In the genomic region with DNA sequence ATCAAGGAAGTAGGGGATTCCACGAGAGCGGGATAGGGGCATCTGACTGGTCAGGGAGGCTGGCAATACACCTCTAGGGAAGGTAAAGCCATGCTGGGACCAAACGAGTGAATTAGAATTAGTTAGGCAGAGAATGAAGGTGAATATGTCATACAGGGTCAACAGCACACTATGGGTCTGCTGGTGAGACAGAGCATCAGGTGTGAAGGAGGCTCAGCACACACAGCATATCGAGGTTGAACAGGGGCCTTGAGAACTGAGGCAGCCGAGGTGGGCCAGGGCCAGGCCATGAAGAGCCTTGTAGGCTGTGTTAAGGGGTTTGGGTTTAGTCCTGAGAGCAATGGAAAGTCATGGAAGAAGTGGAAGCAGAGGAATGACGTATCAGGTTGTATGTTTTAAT, we compare ENCODE assay signal across 20 cellular contexts.
DNase-seq lines count a peak whose midpoint lies in the region; ATAC-seq and TF ChIP-seq lines count a peak whose summit lies in the region.
"Had no signal": no experiment of that assay in that cellular context is flagged by ENCODE, and none has a peak within 500 bp of the region (broad histone marks: within the 10 kb centered on the region; RNA-seq: fewer than 3 reads in every experiment).

No MANE protein-coding gene starts in this region.

- peaks cover 80% of the 10 kb centered on the region for H3K4me1 Mint-ChIP-seq in activated naive CD4-positive, alpha-beta T cell treated with anti-CD3 and anti-CD28 coated beads, Interleukin-2, amount 50 U/mL, for 24 hours
- peaks cover 73 to 87% (median 80%) of the 10 kb centered on the region in 3 donors for H3K4me1 Mint-ChIP-seq in T-cell
- H3K4me1 Mint-ChIP-seq in activated naive CD8-positive, alpha-beta T cell treated with anti-CD3 and anti-CD28 coated beads, Interleukin-2, amount 50 U/mL, for 24 hours, result peaks cover 89% of the 10 kb centered on the region
- H3K4me1 Mint-ChIP-seq in type B pancreatic cell (ENCODE audit: unreplicated experiment), result peaks cover 24% of the 10 kb centered on the region

- peak overlapping the region; percentile 76 for H3K27ac Mint-ChIP-seq in activated naive CD4-positive, alpha-beta T cell treated with anti-CD3 and anti-CD28 coated beads, Interleukin-2, amount 50 U/mL, for 24 hours
- H3K27ac Mint-ChIP-seq in T-cell (peak overlapping the region; percentile 84 to 89), type B pancreatic cell (peak overlapping the region; percentile 16)
- H3K27ac Mint-ChIP-seq in activated naive CD8-positive, alpha-beta T cell treated with anti-CD3 and anti-CD28 coated beads, Interleukin-2, amount 50 U/mL, for 24 hours, result peak overlapping the region; percentile 71
- H3K27ac Mint-ChIP-seq: endodermal cell had no signal

- H3K9me3 Mint-ChIP-seq in activated naive CD4-positive, alpha-beta T cell treated with anti-CD3 and anti-CD28 coated beads, Interleukin-2, amount 50 U/mL, for 24 hours, result no peaks in the 10 kb centered on the region
- peaks cover 0 to 4% (median 0%) of the 10 kb centered on the region in 3 donors for H3K9me3 Mint-ChIP-seq in T-cell
- no peaks in the 10 kb centered on the region for H3K9me3 Mint-ChIP-seq in activated naive CD8-positive, alpha-beta T cell treated with anti-CD3 and anti-CD28 coated beads, Interleukin-2, amount 50 U/mL, for 24 hours
- H3K9me3 Mint-ChIP-seq in type B pancreatic cell, result no peaks in the 10 kb centered on the region
- H3K9me3 Mint-ChIP-seq: endodermal cell had no signal

- TF ChIP-seq CTCF in type B pancreatic cell (conservative IDR thresholded peaks at IDR 0.05), result no peak

- H3K27me3 Mint-ChIP-seq in activated naive CD4-positive, alpha-beta T cell treated with anti-CD3 and anti-CD28 coated beads, Interleukin-2, amount 50 U/mL, for 24 hours, result no peaks in the 10 kb centered on the region
- H3K27me3 Mint-ChIP-seq in T-cell, result no peaks in the 10 kb centered on the region
- H3K27me3 Mint-ChIP-seq in activated naive CD8-positive, alpha-beta T cell treated with anti-CD3 and anti-CD28 coated beads, Interleukin-2, amount 50 U/mL, for 24 hours, result no peaks in the 10 kb centered on the region
- no peaks in the 10 kb centered on the region for H3K27me3 Mint-ChIP-seq in type B pancreatic cell
- H3K27me3 Mint-ChIP-seq: naive B cell; stimulated activated memory B cell treated with anti-CD40 and anti-IgM and Interleukin-4, amounts not matched to agents 10 μg/mL and 1 μg/mL and 100 μg/mL, for 72 hours had no signal

- no peak for DNase-seq in activated naive CD4-positive, alpha-beta T cell (lab: John Stamatoyannopoulos, UW)
- DNase-seq in T-cell, result no peak
- no peak for DNase-seq in activated naive CD8-positive, alpha-beta T cell treated with anti-CD3 and anti-CD28 coated beads, Interleukin-2, amount 50 U/mL, for 24 hours
- no peak for DNase-seq in type B pancreatic cell (ENCODE audit: extremely low spot score, unreplicated experiment)
- no peak for DNase-seq in GDM1 (lab: John Stamatoyannopoulos, UW)
- no peak for DNase-seq in NCI-H1417 treated with DMSO at 0.1 percent for 48 hours (lab: John Stamatoyannopoulos, UW)
- DNase-seq in amygdala (lab: John Stamatoyannopoulos, UW), result no peak
- DNase-seq: C1 segment of cervical spinal cord, cortex of kidney, endodermal cell, gastrocnemius medialis, H7, hypothalamus, left lung, naive B cell, NCI-H1092, NCI-H2029, NCI-H2227 treated with DMSO at 0.1 percent for 48 hours had no signal

- H3K36me3 Mint-ChIP-seq in activated naive CD4-positive, alpha-beta T cell treated with anti-CD3 and anti-CD28 coated beads, Interleukin-2, amount 50 U/mL, for 24 hours, result peaks cover 47% of the 10 kb centered on the region
- H3K36me3 Mint-ChIP-seq in T-cell (peaks cover 76% of the 10 kb centered on the region), type B pancreatic cell (peaks cover 12% of the 10 kb centered on the region)
- H3K36me3 Mint-ChIP-seq in activated naive CD8-positive, alpha-beta T cell treated with anti-CD3 and anti-CD28 coated beads, Interleukin-2, amount 50 U/mL, for 24 hours (ENCODE audit: low read depth), result peaks cover 89% of the 10 kb centered on the region
- H3K36me3 Mint-ChIP-seq: naive B cell; stimulated activated memory B cell treated with anti-CD40 and anti-IgM and Interleukin-4, amounts not matched to agents 10 μg/mL and 1 μg/mL and 100 μg/mL, for 72 hours had no signal

- CTCF ChIA-PET in T-cell (lab: Charles Lee), result interaction anchor here in 1 of 2 donors (1.8 to 1.9 kb wide), 2 partner anchors 378 to 379 kb away, joined by 4 to 7 read pairs; no protein-coding TSS in a partner anchor

- no peak for ATAC-seq in T-cell (replicated peaks in 1 of 4)
- no peak for ATAC-seq in activated naive CD8-positive, alpha-beta T cell treated with anti-CD3 and anti-CD28 coated beads, Interleukin-2, amount 50 U/mL, for 24 hours
- ATAC-seq: gastrocnemius medialis; left lung; stimulated activated memory B cell treated with anti-CD40 and anti-IgM and Interleukin-4, amounts not matched to agents 10 μg/mL and 1 μg/mL and 100 μg/mL, for 72 hours had no signal

- no peak overlapping the region for H3K4me3 Mint-ChIP-seq in activated naive CD4-positive, alpha-beta T cell treated with anti-CD3 and anti-CD28 coated beads, Interleukin-2, amount 50 U/mL, for 24 hours
- H3K4me3 Mint-ChIP-seq in T-cell (peak overlapping the region in 1 of 3 donors; percentile 6), type B pancreatic cell (no peak overlapping the region)
- H3K4me3 Mint-ChIP-seq in activated naive CD8-positive, alpha-beta T cell treated with anti-CD3 and anti-CD28 coated beads, Interleukin-2, amount 50 U/mL, for 24 hours, result no peak overlapping the region
- H3K4me3 Mint-ChIP-seq: endodermal cell; naive B cell; stimulated activated memory B cell treated with anti-CD40 and anti-IgM and Interleukin-4, amounts not matched to agents 10 μg/mL and 1 μg/mL and 100 μg/mL, for 72 hours had no signal

- POLR2A ChIA-PET in T-cell (lab: Charles Lee), result no interaction called here

Comparison
In these comparisons a context has a peak if more than half of its experiments do, and no peak if none do; other contexts are left out.
1. H3K27ac Mint-ChIP-seq: peak in every context shown above with its lines; median percentile 86 in T-cell; 76 in activated naive CD4-positive, alpha-beta T cell treated with anti-CD3 and anti-CD28 coated beads, Interleukin-2, amount 50 U/mL, for 24 hours; 71 in activated naive CD8-positive, alpha-beta T cell treated with anti-CD3 and anti-CD28 coated beads, Interleukin-2, amount 50 U/mL, for 24 hours; 16 in type B pancreatic cell.